ENCODE assay signal across 9 cellular contexts in the genomic region with DNA sequence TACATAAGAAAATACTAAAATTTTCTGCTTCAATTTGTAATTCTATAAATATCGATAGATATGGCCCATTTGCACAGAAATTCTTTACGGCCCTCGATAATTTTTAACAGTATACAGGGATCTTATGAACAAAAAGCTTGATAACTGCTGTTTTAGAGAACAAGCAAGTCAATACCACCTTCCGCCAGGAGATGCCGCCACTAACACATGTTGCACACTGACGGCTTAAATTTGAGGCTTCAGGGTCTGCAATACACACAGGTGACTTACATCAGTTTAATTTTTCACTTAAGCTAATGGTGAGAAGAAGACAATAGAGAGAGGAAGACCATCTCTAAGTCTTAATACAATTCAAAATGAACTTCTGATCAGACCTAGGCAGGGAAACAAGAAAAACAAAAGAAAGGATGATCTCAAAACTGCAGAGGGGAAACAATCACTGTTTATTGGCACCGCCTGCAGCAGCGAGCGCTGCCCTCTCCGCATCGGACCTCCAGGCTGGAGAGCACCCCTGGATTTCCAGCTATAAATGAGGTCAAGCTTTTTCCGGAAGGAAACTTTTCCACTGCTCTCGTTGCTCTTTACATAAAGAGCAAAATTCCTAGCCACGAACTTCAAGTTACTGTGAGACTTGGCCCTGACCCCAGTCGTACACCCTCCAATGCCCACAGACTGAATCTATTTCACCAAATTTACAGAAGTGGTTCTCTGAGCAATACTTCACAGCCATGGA. TPM values are rescaled to one million over a fixed set of nuclear protein-coding genes. Genes with fewer than 3 reads are reported as not detected.
DNase-seq lines count a peak whose midpoint lies in the region; ATAC-seq and TF ChIP-seq lines count a peak whose summit lies in the region.
"Had no signal": no experiment of that assay in that cellular context is flagged by ENCODE, and none has a peak within 500 bp of the region (broad histone marks: within the 10 kb centered on the region; RNA-seq: fewer than 3 reads in every experiment).

No MANE protein-coding gene starts in this region.

- no peak for DNase-seq in AG04449 (ENCODE audit: low read depth, low spot score)
- DNase-seq in NCI-H748 (lab: John Stamatoyannopoulos, UW; ENCODE audit: unreplicated experiment) = peak; percentile 82
- DNase-seq in activated CD8-positive, alpha-beta memory T cell treated with anti-CD3 and anti-CD28 coated beads for 1 hour (ENCODE audit: extremely low read depth in 1 of 2, low read depth in 1 of 2) = peak; percentile 6 to 28
- DNase-seq in epithelial cell of esophagus (ENCODE audit: low read depth) = peak; percentile 64
- peak; percentile 4 to 68 (median 25) for DNase-seq in naive thymus-derived CD8-positive, alpha-beta T cell
- DNase-seq in tibial artery = peak in 1 of 2 donors; percentile 52

- CTCF ChIA-PET in AG04449 (lab: Yijun Ruan, JAX) = interaction anchor here (0.6 to 19.2 kb wide), 47 partner anchors 9 to 1137 kb away, joined by 3 to 563 read pairs (median 4); no protein-coding TSS in a partner anchor

- H3K4me1 ChIP-seq in tibial artery = no peaks in the 10 kb centered on the region

- H3K4me3 ChIP-seq in AG04449 (ENCODE audit: low read depth, low read length) = no peak overlapping the region
- no peak overlapping the region for H3K4me3 ChIP-seq in epithelial cell of esophagus (ENCODE audit: low read length)
- no peak overlapping the region for H3K4me3 ChIP-seq in tibial artery

- H3K9me3 Mint-ChIP-seq in naive thymus-derived CD8-positive, alpha-beta T cell = no peaks in the 10 kb centered on the region

- TF ChIP-seq CTCF in AG04449 (IDR thresholded peaks at IDR 0.05; ENCODE audit: insufficient read depth, low read length, missing control alignments) = peak; percentile 80
- TF ChIP-seq CTCF in epithelial cell of esophagus (IDR thresholded peaks at IDR 0.05; ENCODE audit: insufficient read depth, low read depth, low read length, missing control alignments) = peak; percentile 93
- TF ChIP-seq CTCF in tibial artery (IDR thresholded peaks at IDR 0.05) = peak; percentile 78 to 91

- no peaks in the 10 kb centered on the region for H3K36me3 Mint-ChIP-seq in naive thymus-derived CD8-positive, alpha-beta T cell

- POLR2A ChIA-PET in AG04449 (lab: Yijun Ruan, JAX) = no interaction called here
- POLR2A ChIA-PET in naive thymus-derived CD8-positive, alpha-beta T cell (lab: Charles Lee) = no interaction called here

- H3K4me3 Mint-ChIP-seq in naive thymus-derived CD8-positive, alpha-beta T cell = no peak overlapping the region

- H3K27ac ChIP-seq in tibial artery = no peak overlapping the region

- H3K27me3 ChIP-seq in tibial artery = peaks cover 0 to 7% of the 10 kb centered on the region in 2 donors

- H3K27ac Mint-ChIP-seq in naive thymus-derived CD8-positive, alpha-beta T cell = no peak overlapping the region

- H3K27me3 Mint-ChIP-seq in naive thymus-derived CD8-positive, alpha-beta T cell = peaks cover 33 to 79% (median 44%) of the 10 kb centered on the region in 5 donors

- no peak for TF ChIP-seq POLR2A in GM18505 (IDR thresholded peaks at IDR 0.05; ENCODE audit: borderline replicate concordance, extremely low read depth, insufficient read depth, insufficient read length)

- ATAC-seq in GM18505 (IDR thresholded peaks at IDR 0.05; ENCODE audit: unreplicated experiment) = peak; percentile 85
- peak; percentile 72 for ATAC-seq in HG03432 (IDR thresholded peaks at IDR 0.05; ENCODE audit: unreplicated experiment)
- ATAC-seq in naive thymus-derived CD8-positive, alpha-beta T cell = no peak

- H3K36me3 ChIP-seq in tibial artery = no peaks in the 10 kb centered on the region

- peaks cover 0 to 6% (median 0%) of the 10 kb centered on the region in 4 donors for H3K4me1 Mint-ChIP-seq in naive thymus-derived CD8-positive, alpha-beta T cell

- intact Hi-C loops in tibial artery (cut with DNase I; ENCODE audit: low total_unique reads) = loop anchor here (2.0 kb wide), 1 partner anchor 629 kb away; no protein-coding TSS in a partner anchor

- no peaks in the 10 kb centered on the region for H3K9me3 ChIP-seq in tibial artery

RNA-seq across cellular contexts. Expression of a gene that starts 53.9 kb away (rescaled TPM):
- not detected for total RNA-seq in naive thymus-derived CD8-positive, alpha-beta T cell
- polyA plus RNA-seq in naive thymus-derived CD8-positive, alpha-beta T cell = not detected
- total RNA-seq: mononuclear cell had no signal

Comparison
In these comparisons a context has a peak if more than half of its experiments do, and no peak if none do; other contexts are left out.
1. ATAC-seq: peak in GM18505 (single experiment) and HG03432 (single experiment); none in naive thymus-derived CD8-positive, alpha-beta T cell (0 of 2).
2. Peak in every context shown above with its lines, with median percentiles within 50 percentile points of each other: CTCF ChIP-seq.